1 cellular context compared by ENCODE assay signal in the genomic region with DNA sequence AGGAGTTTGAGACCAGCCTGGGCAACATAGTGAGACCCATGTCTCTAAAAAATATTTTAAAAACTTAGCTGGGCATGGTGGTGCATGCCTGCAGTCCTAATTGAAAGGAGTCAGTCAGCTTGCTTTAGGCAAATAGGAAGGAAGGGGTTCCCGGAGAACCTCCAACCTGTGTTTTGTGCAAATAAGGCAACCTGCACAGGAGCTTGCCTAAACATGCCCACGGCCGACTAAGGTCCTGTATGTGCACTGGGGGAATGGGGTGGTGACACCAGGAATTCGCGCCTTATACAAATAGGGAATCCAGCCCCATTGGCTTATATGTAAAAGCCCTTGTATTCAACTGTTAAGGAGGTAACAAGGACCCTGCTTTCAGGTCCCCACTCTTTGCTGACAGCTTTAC.
TF ChIP-seq lines count a peak whose summit lies in the region.

No MANE protein-coding gene starts in this region.

TF ChIP-seq in GM23338, 12 proteins besides CTCF, POLR2A, EP300 and RAD21 (continued from another document):
- TF ChIP-seq, protein P1, sequence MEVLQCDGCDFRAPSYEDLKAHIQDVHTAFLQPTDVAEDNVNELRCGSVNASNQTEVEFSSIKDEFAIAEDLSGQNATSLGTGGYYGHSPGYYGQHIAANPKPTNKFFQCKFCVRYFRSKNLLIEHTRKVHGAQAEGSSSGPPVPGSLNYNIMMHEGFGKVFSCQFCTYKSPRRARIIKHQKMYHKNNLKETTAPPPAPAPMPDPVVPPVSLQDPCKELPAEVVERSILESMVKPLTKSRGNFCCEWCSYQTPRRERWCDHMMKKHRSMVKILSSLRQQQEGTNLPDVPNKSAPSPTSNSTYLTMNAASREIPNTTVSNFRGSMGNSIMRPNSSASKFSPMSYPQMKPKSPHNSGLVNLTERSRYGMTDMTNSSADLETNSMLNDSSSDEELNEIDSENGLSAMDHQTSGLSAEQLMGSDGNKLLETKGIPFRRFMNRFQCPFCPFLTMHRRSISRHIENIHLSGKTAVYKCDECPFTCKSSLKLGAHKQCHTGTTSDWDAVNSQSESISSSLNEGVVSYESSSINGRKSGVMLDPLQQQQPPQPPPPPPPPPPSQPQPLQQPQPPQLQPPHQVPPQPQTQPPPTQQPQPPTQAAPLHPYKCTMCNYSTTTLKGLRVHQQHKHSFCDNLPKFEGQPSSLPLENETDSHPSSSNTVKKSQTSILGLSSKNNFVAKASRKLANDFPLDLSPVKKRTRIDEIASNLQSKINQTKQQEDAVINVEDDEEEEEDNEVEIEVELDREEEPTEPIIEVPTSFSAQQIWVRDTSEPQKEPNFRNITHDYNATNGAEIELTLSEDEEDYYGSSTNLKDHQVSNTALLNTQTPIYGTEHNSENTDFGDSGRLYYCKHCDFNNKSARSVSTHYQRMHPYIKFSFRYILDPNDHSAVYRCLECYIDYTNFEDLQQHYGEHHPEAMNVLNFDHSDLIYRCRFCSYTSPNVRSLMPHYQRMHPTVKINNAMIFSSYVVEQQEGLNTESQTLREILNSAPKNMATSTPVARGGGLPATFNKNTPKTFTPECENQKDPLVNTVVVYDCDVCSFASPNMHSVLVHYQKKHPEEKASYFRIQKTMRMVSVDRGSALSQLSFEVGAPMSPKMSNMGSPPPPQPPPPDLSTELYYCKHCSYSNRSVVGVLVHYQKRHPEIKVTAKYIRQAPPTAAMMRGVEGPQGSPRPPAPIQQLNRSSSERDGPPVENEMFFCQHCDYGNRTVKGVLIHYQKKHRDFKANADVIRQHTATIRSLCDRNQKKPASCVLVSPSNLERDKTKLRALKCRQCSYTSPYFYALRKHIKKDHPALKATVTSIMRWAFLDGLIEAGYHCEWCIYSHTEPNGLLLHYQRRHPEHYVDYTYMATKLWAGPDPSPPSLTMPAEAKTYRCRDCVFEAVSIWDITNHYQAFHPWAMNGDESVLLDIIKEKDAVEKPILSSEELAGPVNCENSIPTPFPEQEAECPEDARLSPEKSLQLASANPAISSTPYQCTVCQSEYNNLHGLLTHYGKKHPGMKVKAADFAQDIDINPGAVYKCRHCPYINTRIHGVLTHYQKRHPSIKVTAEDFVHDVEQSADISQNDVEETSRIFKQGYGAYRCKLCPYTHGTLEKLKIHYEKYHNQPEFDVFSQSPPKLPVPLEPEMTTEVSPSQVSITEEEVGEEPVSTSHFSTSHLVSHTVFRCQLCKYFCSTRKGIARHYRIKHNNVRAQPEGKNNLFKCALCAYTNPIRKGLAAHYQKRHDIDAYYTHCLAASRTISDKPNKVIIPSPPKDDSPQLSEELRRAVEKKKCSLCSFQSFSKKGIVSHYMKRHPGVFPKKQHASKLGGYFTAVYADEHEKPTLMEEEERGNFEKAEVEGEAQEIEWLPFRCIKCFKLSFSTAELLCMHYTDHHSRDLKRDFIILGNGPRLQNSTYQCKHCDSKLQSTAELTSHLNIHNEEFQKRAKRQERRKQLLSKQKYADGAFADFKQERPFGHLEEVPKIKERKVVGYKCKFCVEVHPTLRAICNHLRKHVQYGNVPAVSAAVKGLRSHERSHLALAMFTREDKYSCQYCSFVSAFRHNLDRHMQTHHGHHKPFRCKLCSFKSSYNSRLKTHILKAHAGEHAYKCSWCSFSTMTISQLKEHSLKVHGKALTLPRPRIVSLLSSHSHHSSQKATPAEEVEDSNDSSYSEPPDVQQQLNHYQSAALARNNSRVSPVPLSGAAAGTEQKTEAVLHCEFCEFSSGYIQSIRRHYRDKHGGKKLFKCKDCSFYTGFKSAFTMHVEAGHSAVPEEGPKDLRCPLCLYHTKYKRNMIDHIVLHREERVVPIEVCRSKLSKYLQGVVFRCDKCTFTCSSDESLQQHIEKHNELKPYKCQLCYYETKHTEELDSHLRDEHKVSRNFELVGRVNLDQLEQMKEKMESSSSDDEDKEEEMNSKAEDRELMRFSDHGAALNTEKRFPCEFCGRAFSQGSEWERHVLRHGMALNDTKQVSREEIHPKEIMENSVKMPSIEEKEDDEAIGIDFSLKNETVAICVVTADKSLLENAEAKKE (CRISPR knock-in tag; IDR thresholded peaks at IDR 0.05), result no peak
- TF ChIP-seq CREB1 (CRISPR knock-in tag; IDR thresholded peaks at IDR 0.05; ENCODE audit: low read depth), result no peak
- no peak for TF ChIP-seq EZH2phosphoT487 (IDR thresholded peaks at IDR 0.05; ENCODE audit: unreplicated experiment)
- no peak for TF ChIP-seq JUNB (IDR thresholded peaks at IDR 0.05; ENCODE audit: unreplicated experiment)
- no peak for TF ChIP-seq NANOG (IDR thresholded peaks at IDR 0.05; ENCODE audit: borderline replicate concordance)
